19 cellular contexts compared by ENCODE assay signal in genomic region chr1:246372502-246372901, GRCh38.
DNase-seq lines count a peak whose midpoint lies in the region; ATAC-seq and TF ChIP-seq lines count a peak whose summit lies in the region.
"Had no signal": no experiment of that assay in that cellular context is flagged by ENCODE, and none has a peak within 500 bp of the region (broad histone marks: within the 10 kb centered on the region; RNA-seq: fewer than 3 reads in every experiment).

No MANE protein-coding gene starts in this region.

- no peaks in the 10 kb centered on the region for H3K9me3 ChIP-seq in upper lobe of right lung
- H3K9me3 ChIP-seq: HAP-1 had no signal

- H3K27ac Mint-ChIP-seq in chondrocyte (ENCODE audit: unreplicated experiment): peak overlapping the region; percentile 69
- H3K27ac Mint-ChIP-seq: IgD-negative memory B cell had no signal

- no peak overlapping the region for H3K4me3 ChIP-seq in upper lobe of right lung
- H3K4me3 ChIP-seq: GM12878, HAP-1 had no signal

- H3K4me1 ChIP-seq in upper lobe of right lung: no peaks in the 10 kb centered on the region
- H3K4me1 ChIP-seq: HAP-1 had no signal

- no peaks in the 10 kb centered on the region for H3K36me3 Mint-ChIP-seq in chondrocyte (ENCODE audit: low read depth)

- no peaks in the 10 kb centered on the region for H3K36me3 ChIP-seq in upper lobe of right lung
- H3K36me3 ChIP-seq: HAP-1 had no signal

- DNase-seq in left ventricle myocardium superior (peak; percentile 46), left cardiac atrium (no peak), chondrocyte (ENCODE audit: low spot score) (no peak), myocyte (ENCODE audit: low read depth) (peak; percentile 41), upper lobe of right lung (no peak), NCI-H510A treated with DMSO at 0.1 percent for 48 hours (lab: John Stamatoyannopoulos, UW) (no peak)
- DNase-seq: AML-193, DMS53, NCI-H1436 treated with DMSO at 0.1 percent for 48 hours, NCI-H2081 treated with DMSO at 0.1 percent for 48 hours, NCI-H345, NCI-H69, PC-3, SHP77 had no signal

- TF ChIP-seq CTCF in chondrocyte (IDR thresholded peaks at IDR 0.05) (no peak), upper lobe of right lung (IDR thresholded peaks at IDR 0.05) (no peak)

- no peak overlapping the region for H3K27ac ChIP-seq in upper lobe of right lung

- no peak overlapping the region for H3K4me3 Mint-ChIP-seq in chondrocyte (ENCODE audit: unreplicated experiment)
- H3K4me3 Mint-ChIP-seq: IgD-negative memory B cell had no signal

- intact Hi-C loops in left ventricle myocardium superior (cut with micrococcal nuclease): no loop called here
- intact Hi-C loops in left cardiac atrium (cut with DNase I): no loop called here
- intact Hi-C loops in upper lobe of right lung (cut with DNase I): no loop called here

- H3K27me3 ChIP-seq in upper lobe of right lung: no peaks in the 10 kb centered on the region

- H3K9me3 Mint-ChIP-seq in chondrocyte (ENCODE audit: low read depth): no peaks in the 10 kb centered on the region
- H3K9me3 Mint-ChIP-seq: IgD-negative memory B cell had no signal

- peak; percentile 19 for ATAC-seq in left ventricle myocardium superior
- no peak for ATAC-seq in left cardiac atrium
- peak; percentile 35 for ATAC-seq in upper lobe of right lung
- ATAC-seq in HG02840 (IDR thresholded peaks at IDR 0.05; ENCODE audit: low FRiP score, unreplicated experiment): no peak
- ATAC-seq in GM18907 (IDR thresholded peaks at IDR 0.05; ENCODE audit: unreplicated experiment): no peak
- ATAC-seq: GM12878, PC-3 had no signal

- H3K4me1 Mint-ChIP-seq in chondrocyte (ENCODE audit: low read depth): peaks cover 15% of the 10 kb centered on the region

- no peaks in the 10 kb centered on the region for H3K27me3 Mint-ChIP-seq in chondrocyte (ENCODE audit: low read depth)
- H3K27me3 Mint-ChIP-seq: IgD-negative memory B cell had no signal

Comparison
In these comparisons a context has a peak if more than half of its experiments do, and no peak if none do; other contexts are left out.
1. ATAC-seq: peak in left ventricle myocardium superior (single experiment) and upper lobe of right lung (single experiment); none in left cardiac atrium (0 of 2), HG02840 (single experiment) and GM18907 (single experiment).
2. DNase-seq: peak in left ventricle myocardium superior (single experiment) and myocyte (single experiment); none in left cardiac atrium (single experiment), chondrocyte (single experiment), upper lobe of right lung (single experiment) and NCI-H510A treated with DMSO at 0.1 percent for 48 hours (single experiment).